Comparison of ENCODE assay signal across 24 cellular contexts in the genomic region with DNA sequence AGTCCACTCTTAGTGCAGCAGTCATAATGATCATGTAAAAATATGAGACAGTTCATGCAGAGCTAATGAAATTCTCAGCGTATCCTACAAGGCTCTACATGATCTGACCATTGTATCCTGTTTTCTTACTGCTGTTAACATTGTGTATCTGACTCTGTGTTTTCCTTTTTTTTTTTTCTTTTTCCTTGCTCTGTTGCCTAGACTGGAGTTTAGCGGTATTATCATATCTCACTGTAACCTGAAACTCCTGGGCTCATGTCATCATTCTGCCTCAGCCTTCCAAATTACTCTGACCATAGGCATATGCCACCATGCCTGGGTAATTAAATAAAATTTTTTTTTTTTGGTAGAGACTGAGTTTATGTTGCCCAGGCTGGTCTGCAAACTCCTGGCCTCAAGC. TPM values are rescaled to one million over a fixed set of nuclear protein-coding genes. Genes with fewer than 3 reads are reported as not detected.
"Had no signal": no experiment of that assay in that cellular context is flagged by ENCODE, and none has a peak within 500 bp of the region (broad histone marks: within the 10 kb centered on the region; RNA-seq: fewer than 3 reads in every experiment).

No MANE protein-coding gene starts in this region.

- ATAC-seq: activated CD4-positive, CD25-positive, alpha-beta regulatory T cell treated with anti-CD3 and anti-CD28 coated beads, Interleukin-2, amount 50 U/mL, for 24 hours; activated naive CD8-positive, alpha-beta T cell treated with anti-CD3 and anti-CD28 coated beads, Interleukin-2, amount 50 U/mL, for 24 hours; activated T-cell treated with anti-CD3 and anti-CD28 coated beads, Interleukin-2, amount 50 U/mL, for 4 hours; left lung; stimulated activated effector memory CD8-positive, alpha-beta T cell treated with anti-CD3 and anti-CD28 coated beads, Interleukin-12 subunit alpha, Interleukin-12 subunit beta, amount 100 ng/mL, for 72 hours; stimulated activated naive CD8-positive, alpha-beta T cell treated with anti-CD3 and anti-CD28 coated beads, Interleukin-15, amount 100 ng/mL, for 72 hours; T-helper 17 cell had no signal

- H3K4me3 Mint-ChIP-seq: activated CD4-positive, alpha-beta T cell treated with anti-CD3 and anti-CD28 coated beads, Interleukin-2, amount 10 ng/mL, durations not matched to agents 7 days and 5 days; activated naive CD4-positive, alpha-beta T cell treated with anti-CD3 and anti-CD28 coated beads for 36 hours; activated naive CD8-positive, alpha-beta T cell treated with anti-CD3 and anti-CD28 coated beads, Interleukin-2, amount 50 U/mL, for 24 hours; activated T-cell treated with anti-CD3 and anti-CD28 coated beads, Interleukin-2, amount 50 U/mL, for 4 hours; naive B cell; stimulated activated effector memory CD8-positive, alpha-beta T cell treated with anti-CD3 and anti-CD28 coated beads, Interleukin-12 subunit alpha, Interleukin-12 subunit beta, amount 100 ng/mL, for 72 hours; stimulated activated naive CD8-positive, alpha-beta T cell treated with anti-CD3 and anti-CD28 coated beads, Interleukin-15, amount 100 ng/mL, for 72 hours; T-helper 17 cell had no signal

- H3K9me3 Mint-ChIP-seq: activated CD4-positive, alpha-beta T cell treated with anti-CD3 and anti-CD28 coated beads, Interleukin-2, amount 10 ng/mL, durations not matched to agents 7 days and 5 days; activated naive CD4-positive, alpha-beta T cell treated with anti-CD3 and anti-CD28 coated beads for 36 hours; activated naive CD8-positive, alpha-beta T cell treated with anti-CD3 and anti-CD28 coated beads, Interleukin-2, amount 50 U/mL, for 24 hours; activated T-cell treated with anti-CD3 and anti-CD28 coated beads, Interleukin-2, amount 50 U/mL, for 4 hours; stimulated activated effector memory CD8-positive, alpha-beta T cell treated with anti-CD3 and anti-CD28 coated beads, Interleukin-12 subunit alpha, Interleukin-12 subunit beta, amount 100 ng/mL, for 72 hours; stimulated activated naive CD8-positive, alpha-beta T cell treated with anti-CD3 and anti-CD28 coated beads, Interleukin-15, amount 100 ng/mL, for 72 hours had no signal

- H3K27ac Mint-ChIP-seq: activated CD4-positive, alpha-beta T cell treated with anti-CD3 and anti-CD28 coated beads, Interleukin-2, amount 10 ng/mL, durations not matched to agents 7 days and 5 days; activated naive CD4-positive, alpha-beta T cell treated with anti-CD3 and anti-CD28 coated beads for 36 hours; activated naive CD8-positive, alpha-beta T cell treated with anti-CD3 and anti-CD28 coated beads, Interleukin-2, amount 50 U/mL, for 24 hours; stimulated activated effector memory CD8-positive, alpha-beta T cell treated with anti-CD3 and anti-CD28 coated beads, Interleukin-12 subunit alpha, Interleukin-12 subunit beta, amount 100 ng/mL, for 72 hours; T-helper 17 cell had no signal

- H3K27me3 Mint-ChIP-seq: activated CD4-positive, alpha-beta T cell treated with anti-CD3 and anti-CD28 coated beads, Interleukin-2, amount 10 ng/mL, durations not matched to agents 7 days and 5 days; activated naive CD8-positive, alpha-beta T cell treated with anti-CD3 and anti-CD28 coated beads, Interleukin-2, amount 50 U/mL, for 24 hours; naive B cell; stimulated activated naive CD8-positive, alpha-beta T cell treated with anti-CD3 and anti-CD28 coated beads, Interleukin-15, amount 100 ng/mL, for 72 hours; T-helper 17 cell had no signal

- DNase-seq: activated CD4-positive, alpha-beta T cell treated with anti-CD3 and anti-CD28 coated beads, Interleukin-2, amount 10 ng/mL, durations not matched to agents 7 days and 5 days; activated CD8-positive, alpha-beta memory T cell treated with anti-CD3 and anti-CD28 coated beads for 24 hours; activated CD8-positive, alpha-beta memory T cell treated with anti-CD3 and anti-CD28 coated beads, Interleukin-2, amount 50 U/mL, for 48 hours; activated effector memory CD4-positive, alpha-beta T cell treated with Interleukin-2 at 50 U/mL for 16 hours; activated naive CD4-positive, alpha-beta T cell treated with anti-CD3 and anti-CD28 coated beads for 36 hours; activated naive CD8-positive, alpha-beta T cell treated with anti-CD3 and anti-CD28 coated beads, Interleukin-2, amount 50 U/mL, for 24 hours; activated T-cell treated with anti-CD3 and anti-CD28 coated beads, Interleukin-2, amount 50 U/mL, for 4 hours; cerebellar nuclear complex; left lung; naive B cell; nucleus accumbens; right lobe of liver; stimulated activated CD4-positive, alpha-beta T cell treated with anti-CD3 and anti-CD28 coated beads, Interleukin-1b, Interleukin-23, amount 100 ng/mL, for 48 hours; stimulated activated naive CD8-positive, alpha-beta T cell treated with anti-CD3 and anti-CD28 coated beads, Interleukin-15, amount 100 ng/mL, for 72 hours; T-helper 17 cell; tibial artery had no signal

RNA-seq across cellular contexts. Expression of gene DPEP2NB, which starts 19.5 kb away (rescaled TPM):
- total RNA-seq: activated CD4-positive, alpha-beta T cell treated with anti-CD3 and anti-CD28 coated beads, Interleukin-2, amount 10 ng/mL, durations not matched to agents 7 days and 5 days; activated naive CD4-positive, alpha-beta T cell treated with anti-CD3 and anti-CD28 coated beads for 36 hours; activated T-cell treated with anti-CD3 and anti-CD28 coated beads, Interleukin-2, amount 50 U/mL, for 4 hours; epithelial cell of proximal tubule; kidney epithelial cell; left lung; lung; mesenteric fat pad; mucosa of gallbladder; right lobe of liver; T-helper 17 cell; ureter had no signal

RNA-seq across cellular contexts. Expression of gene DPEP2, which starts 35.9 kb away (rescaled TPM):
- total RNA-seq: epithelial cell of proximal tubule, kidney epithelial cell had no signal
